In the genomic region with DNA sequence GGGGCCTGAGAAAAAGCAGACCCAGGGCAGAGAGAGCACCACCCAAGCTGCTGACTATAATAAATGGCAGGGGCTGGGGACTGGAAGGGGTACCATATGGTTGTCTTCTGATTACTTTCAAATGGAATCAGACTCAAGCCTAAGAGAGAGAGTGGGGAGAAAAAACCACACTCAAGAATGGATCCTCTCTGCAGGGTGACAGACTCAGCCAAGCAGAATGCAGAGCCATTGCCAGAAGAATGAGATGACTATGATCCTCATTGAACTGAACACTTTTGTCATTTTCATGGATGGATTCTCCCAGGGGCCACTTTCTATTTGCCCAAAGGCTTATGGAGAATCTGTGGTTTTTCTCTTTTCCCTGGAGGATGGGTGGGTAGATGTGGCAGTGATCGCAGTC, we compare ENCODE assay signal across 22 cellular contexts. TPM values are rescaled to one million over a fixed set of nuclear protein-coding genes. Genes with fewer than 3 reads are reported as not detected.
A peak's percentile ranks its signal among the peaks of the same experiment; 100 is the strongest.
DNase-seq lines count a peak whose midpoint lies in the region; ATAC-seq, FAIRE-seq and TF ChIP-seq lines count a peak whose summit lies in the region.
"Had no signal": no experiment of that assay in that cellular context is flagged by ENCODE, and none has a peak within 500 bp of the region (broad histone marks: within the 10 kb centered on the region; RNA-seq: fewer than 3 reads in every experiment).

No MANE protein-coding gene starts in this region.

- H3K9me3 Mint-ChIP-seq in activated naive CD4-positive, alpha-beta T cell treated with anti-CD3 and anti-CD28 coated beads, Interleukin-2, amount 50 U/mL, for 24 hours, result peaks cover under 1% of the 10 kb centered on the region
- H3K9me3 Mint-ChIP-seq in activated naive CD4-positive, alpha-beta T cell treated with anti-CD3 and anti-CD28 coated beads, Interleukin-2, amount 10 ng/mL, durations not matched to agents 7 days and 5 days, result peaks cover under 1% of the 10 kb centered on the region
- H3K9me3 Mint-ChIP-seq in activated T-helper 2 cell treated with anti-CD3 and anti-CD28 coated beads, Interferon-gamma antibody, Interleukin-2, Interleukin-4, amounts not matched to agents 10 μg/mL and 5 μg/mL and 100 μg/mL, durations not matched to agents 14 hours and 24 hours and 36 hours, result peaks cover 2% of the 10 kb centered on the region

- peaks cover 60% of the 10 kb centered on the region for H3K79me2 ChIP-seq in keratinocyte (ENCODE audit: control insufficient read depth, insufficient read depth, low read length)

- H3K4me3 Mint-ChIP-seq in activated naive CD4-positive, alpha-beta T cell treated with anti-CD3 and anti-CD28 coated beads, Interleukin-2, amount 50 U/mL, for 24 hours, result no peak overlapping the region
- no peak overlapping the region for H3K4me3 Mint-ChIP-seq in activated naive CD4-positive, alpha-beta T cell treated with anti-CD3 and anti-CD28 coated beads, Interleukin-2, amount 10 ng/mL, durations not matched to agents 7 days and 5 days
- H3K4me3 Mint-ChIP-seq in activated T-helper 2 cell treated with anti-CD3 and anti-CD28 coated beads, Interferon-gamma antibody, Interleukin-2, Interleukin-4, amounts not matched to agents 10 μg/mL and 5 μg/mL and 100 μg/mL, durations not matched to agents 14 hours and 24 hours and 36 hours (ENCODE audit: low read depth), result no peak overlapping the region
- H3K4me3 Mint-ChIP-seq: H9, neural progenitor cell had no signal

- no peak for TF ChIP-seq POLR2A in H54 (IDR thresholded peaks at IDR 0.05; ENCODE audit: low read depth, low read length)

- no peak for TF ChIP-seq CTCF in keratinocyte (optimal IDR thresholded peaks at IDR 0.05 in 1 of 3, IDR thresholded peaks at IDR 0.05 in 1 of 3, conservative IDR thresholded peaks at IDR 0.05 in 1 of 3; ENCODE audit: extremely low read depth in 1 of 3, insufficient read depth in 2 of 3, low read length in 3 of 3)

- FAIRE-seq in keratinocyte (lab: Jason Lieb, UNC) (peak; percentile 48), H54 (lab: Jason Lieb, UNC) (no peak)
- FAIRE-seq: small intestine had no signal

- peaks cover 5% of the 10 kb centered on the region for H4K20me1 ChIP-seq in keratinocyte (ENCODE audit: control insufficient read depth, extremely low read depth, insufficient read depth, low read length)

- peaks cover 59% of the 10 kb centered on the region for H3K4me1 ChIP-seq in keratinocyte (ENCODE audit: control insufficient read depth, extremely low read depth, insufficient read depth, low read length)

- no peak overlapping the region for H3K9ac ChIP-seq in keratinocyte (ENCODE audit: control insufficient read depth, extremely low read depth, insufficient read depth, low read length)
- H3K9ac ChIP-seq: neural progenitor cell had no signal

- peak overlapping the region; percentile 96 for H3K27ac ChIP-seq in KOPT-K1 (ENCODE audit: low read depth, low read length, poor library complexity, severe bottlenecking)
- H3K27ac ChIP-seq in keratinocyte (ENCODE audit: control insufficient read depth, insufficient read depth, low read length), result no peak overlapping the region
- H3K27ac ChIP-seq: neural progenitor cell had no signal

- H3K27me3 Mint-ChIP-seq in activated naive CD4-positive, alpha-beta T cell treated with anti-CD3 and anti-CD28 coated beads, Interleukin-2, amount 50 U/mL, for 24 hours, result no peaks in the 10 kb centered on the region
- peaks cover 10% of the 10 kb centered on the region for H3K27me3 Mint-ChIP-seq in activated naive CD4-positive, alpha-beta T cell treated with anti-CD3 and anti-CD28 coated beads, Interleukin-2, amount 10 ng/mL, durations not matched to agents 7 days and 5 days
- peaks cover 16% of the 10 kb centered on the region for H3K27me3 Mint-ChIP-seq in activated T-helper 2 cell treated with anti-CD3 and anti-CD28 coated beads, Interferon-gamma antibody, Interleukin-2, Interleukin-4, amounts not matched to agents 10 μg/mL and 5 μg/mL and 100 μg/mL, durations not matched to agents 14 hours and 24 hours and 36 hours (ENCODE audit: low read depth)

- no peak overlapping the region for H3K4me2 ChIP-seq in keratinocyte (ENCODE audit: control insufficient read depth, extremely low read depth, insufficient read depth, low read depth, low read length)
- H3K4me2 ChIP-seq: neural progenitor cell had no signal

- peaks cover under 1% of the 10 kb centered on the region for H3K36me3 Mint-ChIP-seq in activated naive CD4-positive, alpha-beta T cell treated with anti-CD3 and anti-CD28 coated beads, Interleukin-2, amount 50 U/mL, for 24 hours
- H3K36me3 Mint-ChIP-seq in activated naive CD4-positive, alpha-beta T cell treated with anti-CD3 and anti-CD28 coated beads, Interleukin-2, amount 10 ng/mL, durations not matched to agents 7 days and 5 days, result peaks cover 6% of the 10 kb centered on the region
- peaks cover 6% of the 10 kb centered on the region for H3K36me3 Mint-ChIP-seq in activated T-helper 2 cell treated with anti-CD3 and anti-CD28 coated beads, Interferon-gamma antibody, Interleukin-2, Interleukin-4, amounts not matched to agents 10 μg/mL and 5 μg/mL and 100 μg/mL, durations not matched to agents 14 hours and 24 hours and 36 hours (ENCODE audit: low read depth)

- no peaks in the 10 kb centered on the region for H3K27me3 ChIP-seq in keratinocyte (ENCODE audit: control insufficient read depth, extremely low read depth, insufficient read depth, low read length)

- H3K4me1 Mint-ChIP-seq in activated naive CD4-positive, alpha-beta T cell treated with anti-CD3 and anti-CD28 coated beads, Interleukin-2, amount 50 U/mL, for 24 hours, result peaks cover 86% of the 10 kb centered on the region
- peaks cover 34% of the 10 kb centered on the region for H3K4me1 Mint-ChIP-seq in activated naive CD4-positive, alpha-beta T cell treated with anti-CD3 and anti-CD28 coated beads, Interleukin-2, amount 10 ng/mL, durations not matched to agents 7 days and 5 days
- H3K4me1 Mint-ChIP-seq in activated T-helper 2 cell treated with anti-CD3 and anti-CD28 coated beads, Interferon-gamma antibody, Interleukin-2, Interleukin-4, amounts not matched to agents 10 μg/mL and 5 μg/mL and 100 μg/mL, durations not matched to agents 14 hours and 24 hours and 36 hours (ENCODE audit: low read depth), result peaks cover 24% of the 10 kb centered on the region

- H3K36me3 ChIP-seq in KOPT-K1 (ENCODE audit: insufficient read depth, low read length) (peaks cover 47% of the 10 kb centered on the region), keratinocyte (ENCODE audit: control insufficient read depth in 2 of 2, extremely low read depth in 1 of 2, insufficient read depth in 2 of 2, low read length in 2 of 2) (peaks cover 6 to 7% of the 10 kb centered on the region in 2 experiments)
- H3K36me3 ChIP-seq: neural progenitor cell had no signal

- H2AFZ ChIP-seq in keratinocyte (ENCODE audit: control insufficient read depth, low read length), result no peak overlapping the region
- H2AFZ ChIP-seq: neural progenitor cell had no signal

- H3K9me3 ChIP-seq in KOPT-K1 (ENCODE audit: insufficient read depth, low read length, poor library complexity, severe bottlenecking), result no peaks in the 10 kb centered on the region
- H3K9me3 ChIP-seq in keratinocyte (ENCODE audit: control insufficient read depth, low read depth, low read length), result no peaks in the 10 kb centered on the region

- intact Hi-C loops in activated T-helper 2 cell treated with anti-CD3 and anti-CD28 coated beads, Interferon-gamma antibody, Interleukin-2, Interleukin-4, amounts not matched to agents 10 μg/mL and 5 μg/mL and 100 μg/mL, durations not matched to agents 14 hours and 24 hours and 36 hours (cut with micrococcal nuclease), result no loop called here

- no peak overlapping the region for H3K4me3 ChIP-seq in keratinocyte (ENCODE audit: control insufficient read depth in 2 of 3, extremely low read depth in 1 of 3, insufficient read depth in 2 of 3, low read depth in 1 of 3, low read length in 3 of 3)
- H3K4me3 ChIP-seq: neural progenitor cell had no signal

- ATAC-seq in HG03196 (IDR thresholded peaks at IDR 0.05; ENCODE audit: unreplicated experiment), result no peak
- ATAC-seq: left lobe of liver had no signal

- H3K9me1 ChIP-seq in keratinocyte (ENCODE audit: control insufficient read depth, extremely low read depth, insufficient read depth, low read length), result peaks cover 4% of the 10 kb centered on the region

- CTCF ChIA-PET in activated naive CD4-positive, alpha-beta T cell treated with anti-CD3 and anti-CD28 coated beads, Interleukin-2, amount 10 ng/mL, durations not matched to agents 7 days and 5 days (lab: Charles Lee), result interaction anchor here (1.0 kb wide), 3 partner anchors 9 to 92 kb away, joined by 3 to 6 read pairs (median 3); a partner anchor contains a TSS

- DNase-seq in activated naive CD4-positive, alpha-beta T cell treated with anti-CD3 and anti-CD28 coated beads, Interleukin-2, amount 10 ng/mL, durations not matched to agents 7 days and 5 days, result no peak
- no peak for DNase-seq in keratinocyte (ENCODE audit: low read depth, low spot score)
- no peak for DNase-seq in activated T-helper 2 cell treated with anti-CD3 and anti-CD28 coated beads, Interferon-gamma antibody, Interleukin-2, Interleukin-4, amounts not matched to agents 10 μg/mL and 5 μg/mL and 100 μg/mL, durations not matched to agents 14 hours and 24 hours and 36 hours (ENCODE audit: low spot score)
- no peak for DNase-seq in H54 (ENCODE audit: insufficient read length, low spot score)
- DNase-seq in stimulated activated naive CD4-positive, alpha-beta T cell treated with Interleukin-2 at 50 U/mL for 16 hours (lab: John Stamatoyannopoulos, UW), result no peak
- DNase-seq: ACHN; activated CD4-positive, alpha-beta T cell treated with anti-CD3 and anti-CD28 coated beads for 4 hours; activated CD8-positive, alpha-beta memory T cell treated with anti-CD3 and anti-CD28 coated beads, Interleukin-2, amount 50 U/mL, for 4 hours; activated effector memory CD4-positive, alpha-beta T cell treated with anti-CD3 and anti-CD28 coated beads, Interleukin-2, amount 50 U/mL, for 16 hours; amniotic stem cell; cortex of kidney; H9; NCI-H2081; SHP77 treated with DMSO at 0.1 percent for 48 hours; small intestine; stimulated activated CD4-positive, alpha-beta T cell treated with anti-CD3 and anti-CD28 coated beads, Interleukin-4, amount 100 ng/mL, for 4 hours; T-helper 1 cell had no signal

- dilution Hi-C loops in keratinocyte (cut with MboI; ENCODE audit: extremely low pct_ligation_motif_present, low sequenced_read_pairs), result no loop called here

- H3K27ac Mint-ChIP-seq in activated naive CD4-positive, alpha-beta T cell treated with anti-CD3 and anti-CD28 coated beads, Interleukin-2, amount 50 U/mL, for 24 hours, result peak overlapping the region; percentile 10
- H3K27ac Mint-ChIP-seq in activated naive CD4-positive, alpha-beta T cell treated with anti-CD3 and anti-CD28 coated beads, Interleukin-2, amount 10 ng/mL, durations not matched to agents 7 days and 5 days, result no peak overlapping the region
- no peak overlapping the region for H3K27ac Mint-ChIP-seq in activated T-helper 2 cell treated with anti-CD3 and anti-CD28 coated beads, Interferon-gamma antibody, Interleukin-2, Interleukin-4, amounts not matched to agents 10 μg/mL and 5 μg/mL and 100 μg/mL, durations not matched to agents 14 hours and 24 hours and 36 hours
- H3K27ac Mint-ChIP-seq: H9 had no signal

RNA-seq across cellular contexts. Expression of a gene that starts 8.7 kb away (rescaled TPM):
- 13.6 to 52.7 TPM (median 25.0 TPM) in 3 replicates for polyA plus RNA-seq in keratinocyte
- 2.5 TPM for polyA plus RNA-seq in keratinocyte (2011; ENCODE audit: low read depth)
- 27.7 and 38.6 TPM in 2 replicates for polyA plus RNA-seq in keratinocyte (2011; cell fraction: cytosol; rRNA removed)
- polyA plus RNA-seq in keratinocyte (2011; cell fraction: nucleus; rRNA removed), result 25.6 and 26.6 TPM in 2 replicates
- 5.1 and 34.0 TPM in 2 replicates for polyA plus RNA-seq in keratinocyte (2012; ENCODE audit: low replicate concordance)
- 49.1 to 184 TPM (median 79.7 TPM) in 3 replicates for polyA minus RNA-seq in keratinocyte
- 59.5 TPM for polyA minus RNA-seq in keratinocyte (2011; cell fraction: cytosol; rRNA and poly(A)+ RNA removed)
- polyA minus RNA-seq in keratinocyte (2011; cell fraction: nucleus; rRNA and poly(A)+ RNA removed), result 36.6 and 56.1 TPM in 2 replicates
- 19.3 and 20.1 TPM in 2 replicates for total RNA-seq in activated T-helper 2 cell treated with anti-CD3 and anti-CD28 coated beads, Interferon-gamma antibody, Interleukin-2, Interleukin-4, amounts not matched to agents 10 μg/mL and 5 μg/mL and 100 μg/mL, durations not matched to agents 14 hours and 24 hours and 36 hours
